In genomic region chr5:120586646-120587045, GRCh38 we compare ENCODE assay signal across 36 cellular contexts.
"Had no signal": no experiment of that assay in that cellular context is flagged by ENCODE, and none has a peak within 500 bp of the region (broad histone marks: within the 10 kb centered on the region; RNA-seq: fewer than 3 reads in every experiment).

No MANE protein-coding gene starts in this region.

- H3K4me3 ChIP-seq: ascending aorta, cardiac muscle cell had no signal

- H3K4me3 Mint-ChIP-seq: activated B cell treated with CpG ODN at 0.5 μM for 24 hours; activated CD4-positive, alpha-beta memory T cell treated with anti-CD3 and anti-CD28 coated beads, Interleukin-2, amount 10 ng/mL, durations not matched to agents 7 days and 5 days; activated CD4-positive, alpha-beta T cell treated with anti-CD3 and anti-CD28 coated beads, Interleukin-2, amount 10 ng/mL, durations not matched to agents 24 days and 14 days; activated CD8-positive, alpha-beta memory T cell treated with anti-CD3 and anti-CD28 coated beads, Interleukin-2, amount 10 ng/mL, durations not matched to agents 7 days and 5 days; activated CD8-positive, alpha-beta T cell treated with anti-CD3 and anti-CD28 coated beads, Interleukin-2, amount 10 ng/mL, durations not matched to agents 7 days and 5 days; activated naive CD4-positive, alpha-beta T cell treated with anti-CD3 and anti-CD28 coated beads, Interleukin-2, amount 10 ng/mL, durations not matched to agents 7 days and 5 days; activated naive CD4-positive, alpha-beta T cell treated with anti-CD3 and anti-CD28 coated beads, Interleukin-2, amount 50 U/mL, for 24 hours; activated naive CD8-positive, alpha-beta T cell; activated naive CD8-positive, alpha-beta T cell treated with anti-CD3 and anti-CD28 coated beads, Interleukin-2, amount 10 ng/mL, durations not matched to agents 7 days and 5 days; activated naive CD8-positive, alpha-beta T cell treated with anti-CD3 and anti-CD28 coated beads, Interleukin-2, amount 50 U/mL, for 24 hours; activated T-cell treated with anti-CD3 and anti-CD28 coated beads, Interleukin-2, amount 50 U/mL, for 24 hours; brain; central memory CD8-positive, alpha-beta T cell; T-helper 1 cell treated with Interleukin-12 subunit alpha and Interleukin-12 subunit beta and Interleukin-4 antibody, amounts not matched to agents 30 μg/mL and 1 μg/mL, for 36 hours; T-helper 2 cell treated with Interferon-gamma antibody and Interleukin-4, amounts not matched to agents 5 μg/mL and 100 μg/mL, for 36 hours had no signal

- H3K27ac ChIP-seq: ascending aorta, cardiac muscle cell, VCaP had no signal

- H3K4me1 Mint-ChIP-seq: activated B cell treated with CpG ODN at 0.5 μM for 24 hours; activated CD4-positive, alpha-beta memory T cell treated with anti-CD3 and anti-CD28 coated beads, Interleukin-2, amount 10 ng/mL, durations not matched to agents 7 days and 5 days; activated CD4-positive, alpha-beta T cell treated with anti-CD3 and anti-CD28 coated beads, Interleukin-2, amount 10 ng/mL, durations not matched to agents 24 days and 14 days; activated CD8-positive, alpha-beta memory T cell treated with anti-CD3 and anti-CD28 coated beads, Interleukin-2, amount 10 ng/mL, durations not matched to agents 7 days and 5 days; activated naive CD4-positive, alpha-beta T cell treated with anti-CD3 and anti-CD28 coated beads, Interleukin-2, amount 10 ng/mL, durations not matched to agents 7 days and 5 days; activated naive CD4-positive, alpha-beta T cell treated with anti-CD3 and anti-CD28 coated beads, Interleukin-2, amount 50 U/mL, for 24 hours; activated naive CD8-positive, alpha-beta T cell treated with anti-CD3 and anti-CD28 coated beads, Interleukin-2, amount 10 ng/mL, durations not matched to agents 7 days and 5 days; activated naive CD8-positive, alpha-beta T cell treated with anti-CD3 and anti-CD28 coated beads, Interleukin-2, amount 50 U/mL, for 24 hours; brain; central memory CD8-positive, alpha-beta T cell had no signal

- H3K27me3 ChIP-seq: ascending aorta, cardiac muscle cell had no signal

- H3K27me3 Mint-ChIP-seq: activated B cell treated with CpG ODN at 0.5 μM for 24 hours; activated CD4-positive, alpha-beta memory T cell treated with anti-CD3 and anti-CD28 coated beads, Interleukin-2, amount 10 ng/mL, durations not matched to agents 7 days and 5 days; activated CD4-positive, alpha-beta T cell treated with anti-CD3 and anti-CD28 coated beads, Interleukin-2, amount 10 ng/mL, durations not matched to agents 24 days and 14 days; activated CD8-positive, alpha-beta memory T cell treated with anti-CD3 and anti-CD28 coated beads, Interleukin-2, amount 10 ng/mL, durations not matched to agents 7 days and 5 days; activated naive CD4-positive, alpha-beta T cell treated with anti-CD3 and anti-CD28 coated beads, Interleukin-2, amount 10 ng/mL, durations not matched to agents 7 days and 5 days; activated naive CD4-positive, alpha-beta T cell treated with anti-CD3 and anti-CD28 coated beads, Interleukin-2, amount 50 U/mL, for 24 hours; activated naive CD8-positive, alpha-beta T cell; activated naive CD8-positive, alpha-beta T cell treated with anti-CD3 and anti-CD28 coated beads, Interleukin-2, amount 10 ng/mL, durations not matched to agents 7 days and 5 days; activated naive CD8-positive, alpha-beta T cell treated with anti-CD3 and anti-CD28 coated beads, Interleukin-2, amount 50 U/mL, for 24 hours; activated T-cell treated with anti-CD3 and anti-CD28 coated beads, Interleukin-2, amount 50 U/mL, for 24 hours; brain; central memory CD8-positive, alpha-beta T cell had no signal

- DNase-seq: activated B cell treated with CpG ODN at 0.5 μM for 24 hours; activated CD4-positive, alpha-beta memory T cell treated with anti-CD3 and anti-CD28 coated beads, Interleukin-2, amount 10 ng/mL, durations not matched to agents 7 days and 5 days; activated CD4-positive, alpha-beta T cell treated with anti-CD3 and anti-CD28 coated beads for 4 hours; activated CD4-positive, alpha-beta T cell treated with anti-CD3 and anti-CD28 coated beads, Interleukin-2, amount 10 ng/mL, durations not matched to agents 24 days and 14 days; activated CD4-positive, alpha-beta T cell treated with anti-CD3 and anti-CD28 coated beads, Interleukin-2, amount 50 U/mL, for 1 hour; activated CD4-positive, alpha-beta T cell treated with anti-CD3 and anti-CD28 coated beads, Interleukin-2, amount 50 U/mL, for 48 hours; activated CD4-positive, CD25-positive, alpha-beta regulatory T cell treated with anti-CD3 and anti-CD28 coated beads, Interleukin-2, amount 50 U/mL, for 72 hours; activated CD8-positive, alpha-beta memory T cell treated with anti-CD3 and anti-CD28 coated beads for 24 hours; activated CD8-positive, alpha-beta memory T cell treated with anti-CD3 and anti-CD28 coated beads, Interleukin-2, amount 10 ng/mL, durations not matched to agents 7 days and 5 days; activated CD8-positive, alpha-beta memory T cell treated with anti-CD3 and anti-CD28 coated beads, Interleukin-2, amount 50 U/mL, for 48 hours; activated CD8-positive, alpha-beta T cell treated with anti-CD3 and anti-CD28 coated beads, Interleukin-2, amount 10 ng/mL, durations not matched to agents 7 days and 5 days; activated effector memory CD4-positive, alpha-beta T cell treated with Interleukin-2 at 50 U/mL for 16 hours; activated gamma-delta T cell; activated naive CD4-positive, alpha-beta T cell treated with anti-CD3 and anti-CD28 coated beads, Interleukin-2, amount 10 ng/mL, durations not matched to agents 7 days and 5 days; activated naive CD4-positive, alpha-beta T cell treated with Interleukin-2 at 50 U/mL for 16 hours; activated naive CD8-positive, alpha-beta T cell treated with anti-CD3 and anti-CD28 coated beads, Interleukin-2, amount 10 ng/mL, durations not matched to agents 7 days and 5 days; activated naive CD8-positive, alpha-beta T cell treated with anti-CD3 and anti-CD28 coated beads, Interleukin-2, amount 50 U/mL, for 24 hours; activated T-cell treated with anti-CD3 and anti-CD28 coated beads, Interleukin-2, amount 50 U/mL, for 24 hours; activated T-cell treated with anti-CD3 and anti-CD28 coated beads, Interleukin-2, amount 50 U/mL, for 48 hours; amygdala; anterior cingulate cortex; caudate nucleus; SW 1271; T-helper 1 cell; T-helper 2 cell; T-helper 9 cell had no signal

- H3K27ac Mint-ChIP-seq: activated B cell treated with CpG ODN at 0.5 μM for 24 hours; activated CD4-positive, alpha-beta memory T cell treated with anti-CD3 and anti-CD28 coated beads, Interleukin-2, amount 10 ng/mL, durations not matched to agents 7 days and 5 days; activated CD4-positive, alpha-beta T cell treated with anti-CD3 and anti-CD28 coated beads, Interleukin-2, amount 10 ng/mL, durations not matched to agents 24 days and 14 days; activated CD8-positive, alpha-beta memory T cell treated with anti-CD3 and anti-CD28 coated beads, Interleukin-2, amount 10 ng/mL, durations not matched to agents 7 days and 5 days; activated CD8-positive, alpha-beta T cell treated with anti-CD3 and anti-CD28 coated beads, Interleukin-2, amount 10 ng/mL, durations not matched to agents 7 days and 5 days; activated naive CD4-positive, alpha-beta T cell treated with anti-CD3 and anti-CD28 coated beads, Interleukin-2, amount 10 ng/mL, durations not matched to agents 7 days and 5 days; activated naive CD4-positive, alpha-beta T cell treated with anti-CD3 and anti-CD28 coated beads, Interleukin-2, amount 50 U/mL, for 24 hours; activated naive CD8-positive, alpha-beta T cell; activated naive CD8-positive, alpha-beta T cell treated with anti-CD3 and anti-CD28 coated beads, Interleukin-2, amount 10 ng/mL, durations not matched to agents 7 days and 5 days; activated naive CD8-positive, alpha-beta T cell treated with anti-CD3 and anti-CD28 coated beads, Interleukin-2, amount 50 U/mL, for 24 hours; activated T-cell treated with anti-CD3 and anti-CD28 coated beads, Interleukin-2, amount 50 U/mL, for 24 hours; activated T-helper 2 cell treated with anti-CD3 and anti-CD28 coated beads, Interferon-gamma antibody, Interleukin-2, Interleukin-4, amounts not matched to agents 10 μg/mL and 5 μg/mL and 100 μg/mL, durations not matched to agents 14 hours and 24 hours and 36 hours; brain; T-helper 1 cell treated with Interleukin-12 subunit alpha and Interleukin-12 subunit beta and Interleukin-4 antibody, amounts not matched to agents 30 μg/mL and 1 μg/mL, for 36 hours; T-helper 2 cell treated with Interferon-gamma antibody and Interleukin-4, amounts not matched to agents 5 μg/mL and 100 μg/mL, for 36 hours had no signal

- H3K9me3 Mint-ChIP-seq: activated CD4-positive, alpha-beta T cell treated with anti-CD3 and anti-CD28 coated beads, Interleukin-2, amount 10 ng/mL, durations not matched to agents 24 days and 14 days; activated naive CD8-positive, alpha-beta T cell treated with anti-CD3 and anti-CD28 coated beads, Interleukin-2, amount 10 ng/mL, durations not matched to agents 7 days and 5 days had no signal

- ATAC-seq: activated CD8-positive, alpha-beta memory T cell treated with anti-CD3 and anti-CD28 coated beads, Interleukin-2, amount 10 ng/mL, durations not matched to agents 7 days and 5 days; activated CD8-positive, alpha-beta T cell treated with anti-CD3 and anti-CD28 coated beads, Interleukin-2, amount 10 ng/mL, durations not matched to agents 7 days and 5 days; activated naive CD8-positive, alpha-beta T cell treated with anti-CD3 and anti-CD28 coated beads, Interleukin-2, amount 50 U/mL, for 24 hours had no signal

- H3K36me3 Mint-ChIP-seq: activated CD8-positive, alpha-beta memory T cell treated with anti-CD3 and anti-CD28 coated beads, Interleukin-2, amount 10 ng/mL, durations not matched to agents 7 days and 5 days; activated naive CD4-positive, alpha-beta T cell treated with anti-CD3 and anti-CD28 coated beads, Interleukin-2, amount 10 ng/mL, durations not matched to agents 7 days and 5 days; activated naive CD4-positive, alpha-beta T cell treated with anti-CD3 and anti-CD28 coated beads, Interleukin-2, amount 50 U/mL, for 24 hours; activated naive CD8-positive, alpha-beta T cell; activated naive CD8-positive, alpha-beta T cell treated with anti-CD3 and anti-CD28 coated beads, Interleukin-2, amount 10 ng/mL, durations not matched to agents 7 days and 5 days; brain had no signal

- H3K4me1 ChIP-seq: ascending aorta had no signal

- H3K36me3 ChIP-seq: ascending aorta, cardiac muscle cell had no signal
